ENCODE assay signal across 8 cellular contexts in genomic region chr14:69013943-69014782, GRCh38. TPM values are rescaled to one million over a fixed set of nuclear protein-coding genes. Genes with fewer than 3 reads are reported as not detected.
DNase-seq lines count a peak whose midpoint lies in the region; ATAC-seq and TF ChIP-seq lines count a peak whose summit lies in the region.

No MANE protein-coding gene starts in this region.

- H3K4me1 Mint-ChIP-seq in nephron progenitor cell (peaks cover 23% of the 10 kb centered on the region), type B pancreatic cell (ENCODE audit: unreplicated experiment) (peaks cover 12% of the 10 kb centered on the region)

- ATAC-seq in HG02970 (IDR thresholded peaks at IDR 0.05; ENCODE audit: low FRiP score, unreplicated experiment) = no peak

- TF ChIP-seq CTCF in colonic mucosa (IDR thresholded peaks at IDR 0.05) (no peak), nephron progenitor cell (IDR thresholded peaks at IDR 0.05) (no peak), type B pancreatic cell (conservative IDR thresholded peaks at IDR 0.05) (no peak)

- no peak overlapping the region for H3K4me3 ChIP-seq in colonic mucosa

- peak overlapping the region in 1 of 2 donors; percentile 44 for H3K9ac ChIP-seq in colonic mucosa (ENCODE audit: low read depth in 2 of 2, low read length in 2 of 2)

- H3K4me3 Mint-ChIP-seq in nephron progenitor cell = no peak overlapping the region
- H3K4me3 Mint-ChIP-seq in type B pancreatic cell = no peak overlapping the region

- no peaks in the 10 kb centered on the region for H3K36me3 Mint-ChIP-seq in nephron progenitor cell (ENCODE audit: low read depth)
- no peaks in the 10 kb centered on the region for H3K36me3 Mint-ChIP-seq in type B pancreatic cell

- H3K27ac ChIP-seq in colonic mucosa = peak overlapping the region; percentile 56

- no peaks in the 10 kb centered on the region for H3K9me3 ChIP-seq in colonic mucosa

- no peaks in the 10 kb centered on the region for H3K36me3 ChIP-seq in colonic mucosa

- no peaks in the 10 kb centered on the region for H3K27me3 ChIP-seq in colonic mucosa

- DNase-seq in ELR (ENCODE audit: low read depth) = peak; percentile 71
- DNase-seq in NCI-H460 (ENCODE audit: extremely low read depth, low read depth) = peak; percentile 17
- peak; percentile 91 for DNase-seq in colonic mucosa
- peak; percentile 31 for DNase-seq in nephron progenitor cell
- no peak for DNase-seq in NCI-H2107 (lab: John Stamatoyannopoulos, UW)
- DNase-seq in kidney glomerular epithelial cell (lab: John Stamatoyannopoulos, UW) = no peak
- DNase-seq in type B pancreatic cell (ENCODE audit: extremely low spot score, unreplicated experiment) = no peak

- H3K27ac Mint-ChIP-seq in nephron progenitor cell = no peak overlapping the region
- H3K27ac Mint-ChIP-seq in type B pancreatic cell = no peak overlapping the region

- H3K9me3 Mint-ChIP-seq in nephron progenitor cell = no peaks in the 10 kb centered on the region
- no peaks in the 10 kb centered on the region for H3K9me3 Mint-ChIP-seq in type B pancreatic cell

- H3K27me3 Mint-ChIP-seq in nephron progenitor cell (ENCODE audit: low read depth, poor library complexity) (peaks cover 6% of the 10 kb centered on the region), type B pancreatic cell (no peaks in the 10 kb centered on the region)

- intact Hi-C loops in colonic mucosa (cut with DNase I) = no loop called here

- H3K4me1 ChIP-seq in colonic mucosa = peaks cover 8% of the 10 kb centered on the region

RNA-seq across cellular contexts. Expression of gene ACTN1, which starts 35.1 kb away (rescaled TPM):
- 70.5 and 71.1 TPM in 2 replicates for total RNA-seq in NCI-H460 (2014; rRNA removed; shearing (Covaris generic))
- 113 and 155 TPM in 2 replicates for polyA plus RNA-seq in NCI-H460 (2014; cell fraction: nucleus; rRNA removed)
- 100 to 1,000 TPM; 106 to 185 TPM for total RNA-seq in colonic mucosa
- 128 and 176 TPM in 2 replicates for total RNA-seq in type B pancreatic cell (ENCODE audit: low replicate concordance)

Comparison
In these comparisons a context has a peak if more than half of its experiments do, and no peak if none do; other contexts are left out.
1. DNase-seq: peak in ELR (single experiment), NCI-H460 (single experiment), colonic mucosa (single experiment) and nephron progenitor cell (single experiment); none in NCI-H2107 (single experiment), kidney glomerular epithelial cell (single experiment) and type B pancreatic cell (single experiment).